Comparison of ENCODE assay signal across 9 cellular contexts in genomic region chr5:845031-845675, GRCh38. TPM values are rescaled to one million over a fixed set of nuclear protein-coding genes. Genes with fewer than 3 reads are reported as not detected.
DNase-seq lines count a peak whose midpoint lies in the region; ATAC-seq and TF ChIP-seq lines count a peak whose summit lies in the region.
"Not testable (repeated sequence)": the region's sequence is repeated elsewhere in the genome, so short reads cannot be mapped to it uniquely, and the experiment has no call there.
"Had no signal": no experiment of that assay in that cellular context is flagged by ENCODE, and none has a peak within 500 bp of the region (broad histone marks: within the 10 kb centered on the region; RNA-seq: fewer than 3 reads in every experiment).

No MANE protein-coding gene starts in this region.

- H3K4me1 ChIP-seq in adrenal gland (replicated peaks in 1 of 2); heart left ventricle; left lung; aorta (ENCODE audit: control insufficient read depth in 1 of 2, insufficient read depth in 2 of 2, low read length in 2 of 2): not testable (repeated sequence)
- peaks cover 13 to 19% of the 10 kb centered on the region in 2 donors for H3K4me1 ChIP-seq in neuronal stem cell (ENCODE audit: control insufficient read depth in 2 of 2, insufficient read depth in 1 of 2, low read depth in 1 of 2, low read length in 2 of 2)

- H3K79me1 ChIP-seq in neuronal stem cell (ENCODE audit: low read depth, low read length): not testable (repeated sequence)

- H2BK120ac ChIP-seq in neuronal stem cell (ENCODE audit: low read depth, low read length): not testable (repeated sequence)

- not testable (repeated sequence) for H3K9me3 Mint-ChIP-seq in stimulated activated memory B cell treated with anti-CD40 and anti-IgM and Interleukin-4, amounts not matched to agents 10 μg/mL and 1 μg/mL and 100 μg/mL, for 72 hours

- ATAC-seq in heart left ventricle: peak in 3 of 4 donors; percentile 13 to 25 (median 23)
- ATAC-seq in left lung; aorta (ENCODE audit: low FRiP score): not testable (repeated sequence)
- ATAC-seq in stimulated activated memory B cell treated with anti-CD40 and anti-IgM and Interleukin-4, amounts not matched to agents 10 μg/mL and 1 μg/mL and 100 μg/mL, for 72 hours: peak; percentile 3

- TF ChIP-seq POLR2A in adrenal gland (IDR thresholded peaks at IDR 0.05); heart left ventricle (IDR thresholded peaks at IDR 0.05): not testable (repeated sequence)

- peak overlapping the region; percentile 25 for H3K4me2 ChIP-seq in neuronal stem cell (ENCODE audit: insufficient read depth, low read length, poor library complexity, severe bottlenecking)

- H3K4me1 Mint-ChIP-seq in stimulated activated memory B cell treated with anti-CD40 and anti-IgM and Interleukin-4, amounts not matched to agents 10 μg/mL and 1 μg/mL and 100 μg/mL, for 72 hours: not testable (repeated sequence)

- peak overlapping the region; percentile 94 for H2AK5ac ChIP-seq in neuronal stem cell (ENCODE audit: low read depth, low read length)

- peaks cover 35% of the 10 kb centered on the region for H3K27me3 Mint-ChIP-seq in stimulated activated memory B cell treated with anti-CD40 and anti-IgM and Interleukin-4, amounts not matched to agents 10 μg/mL and 1 μg/mL and 100 μg/mL, for 72 hours

- not testable (repeated sequence) for H3K36me3 Mint-ChIP-seq in stimulated activated memory B cell treated with anti-CD40 and anti-IgM and Interleukin-4, amounts not matched to agents 10 μg/mL and 1 μg/mL and 100 μg/mL, for 72 hours

- peak overlapping the region; percentile 3 for H4K91ac ChIP-seq in neuronal stem cell (ENCODE audit: low read depth, low read length, poor library complexity)

- 74 to 84% (median 78%) methylated on average over 12 to 17 of the region's 21 CpGs for WGBS in adrenal gland, 4 donors
- 76 to 78% (median 77%) methylated on average over 14 to 17 of the region's 21 CpGs for whole genome bisulfite sequencing in heart left ventricle, 4 donors
- WGBS in neuronal stem cell (ENCODE audit: extremely low coverage in 2 of 2, insufficient read length in 2 of 2, insufficient replicate concordance in 1 of 2), 2 donors: no CpG with 5 or more reads among the region's 21 CpGs
- WGBS in aorta, 2 donors: 80 to 87% methylated on average over 12 to 17 of the region's 21 CpGs

- H3K27me3 ChIP-seq in adrenal gland; heart left ventricle; left lung; neuronal stem cell (ENCODE audit: control insufficient read depth in 3 of 3, insufficient read depth in 3 of 3, low read depth in 1 of 3, low read length in 3 of 3); aorta (ENCODE audit: control insufficient read depth in 1 of 2, insufficient read depth in 2 of 2, low read length in 1 of 2): not testable (repeated sequence)

- peak overlapping the region; percentile 16 for H2BK12ac ChIP-seq in neuronal stem cell (ENCODE audit: low read length)

- peak overlapping the region; percentile 65 for H3K23ac ChIP-seq in neuronal stem cell (ENCODE audit: low read depth, low read length, poor library complexity)

- H3K4me3 Mint-ChIP-seq in stimulated activated memory B cell treated with anti-CD40 and anti-IgM and Interleukin-4, amounts not matched to agents 10 μg/mL and 1 μg/mL and 100 μg/mL, for 72 hours: not testable (repeated sequence)

- H3K18ac ChIP-seq in neuronal stem cell (ENCODE audit: low read length): peak overlapping the region; percentile 97

- peak overlapping the region; percentile 43 for H4K8ac ChIP-seq in neuronal stem cell (ENCODE audit: low read depth, low read length)

- H3K36me3 ChIP-seq in adrenal gland (replicated peaks in 1 of 2); left lung; aorta (ENCODE audit: control insufficient read depth in 1 of 2, insufficient read depth in 2 of 2, low read length in 1 of 2): not testable (repeated sequence)
- peaks cover 0 to 22% (median 0%) of the 10 kb centered on the region in 9 donors for H3K36me3 ChIP-seq in heart left ventricle
- peaks cover 3 to 10% of the 10 kb centered on the region in 2 donors for H3K36me3 ChIP-seq in neuronal stem cell (replicated peaks in 1 of 2; ENCODE audit: control insufficient read depth in 2 of 2, insufficient read depth in 2 of 2, low read length in 2 of 2)

- peak; percentile 42 for DNase-seq in NCI-H82 (lab: John Stamatoyannopoulos, UW)
- DNase-seq in activated CD8-positive, alpha-beta memory T cell treated with anti-CD3 and anti-CD28 coated beads for 24 hours: peak; percentile 53
- peak in 5 of 7 donors; percentile 3 to 23 (median 11) for DNase-seq in adrenal gland
- peak in 2 of 5 donors; percentile 6 to 18 for DNase-seq in heart left ventricle
- peak; percentile 19 to 38 for DNase-seq in left lung
- DNase-seq in neuronal stem cell (ENCODE audit: low spot score): not testable (repeated sequence)
- peak; percentile 41 to 79 for DNase-seq in aorta

- intact Hi-C loops in adrenal gland (cut with DNase I); left lung (cut with DNase I); aorta (cut with DNase I): not testable (repeated sequence)
- intact Hi-C loops in heart left ventricle (cut with DNase I): loop anchor here in 6 of 10 donors (5.0 to 10.0 kb wide), 3 partner anchors 80 to 90 kb away; no protein-coding TSS in a partner anchor

- TF ChIP-seq CTCF in adrenal gland (IDR thresholded peaks at IDR 0.05); heart left ventricle (IDR thresholded peaks at IDR 0.05); left lung (IDR thresholded peaks at IDR 0.05): not testable (repeated sequence)

- peak overlapping the region; percentile 97 for H2BK15ac ChIP-seq in neuronal stem cell (ENCODE audit: low read length)

- H3K27ac Mint-ChIP-seq in stimulated activated memory B cell treated with anti-CD40 and anti-IgM and Interleukin-4, amounts not matched to agents 10 μg/mL and 1 μg/mL and 100 μg/mL, for 72 hours: not testable (repeated sequence)

- H3K4ac ChIP-seq in neuronal stem cell (ENCODE audit: low read length): not testable (repeated sequence)

- not testable (repeated sequence) for H3K4me3 ChIP-seq in adrenal gland; heart left ventricle; left lung; aorta (ENCODE audit: low read length in 2 of 2)
- peak overlapping the region in 1 of 2 donors; percentile 10 for H3K4me3 ChIP-seq in neuronal stem cell (ENCODE audit: low read length in 2 of 2)

- H2AFZ ChIP-seq in neuronal stem cell (ENCODE audit: low read length): not testable (repeated sequence)

- H3K14ac ChIP-seq in neuronal stem cell (ENCODE audit: low read length): not testable (repeated sequence)

- H3K9me3 ChIP-seq in adrenal gland (replicated peaks in 1 of 3); heart left ventricle; left lung; neuronal stem cell (replicated peaks in 1 of 2; ENCODE audit: control insufficient read depth in 2 of 2, insufficient read depth in 1 of 2, low read depth in 1 of 2, low read length in 2 of 2); aorta (ENCODE audit: control insufficient read depth, low read length): not testable (repeated sequence)

- peak overlapping the region; percentile 9 for H3K9ac ChIP-seq in neuronal stem cell (ENCODE audit: low read depth, low read length, poor library complexity)

- not testable (repeated sequence) for H3K27ac ChIP-seq in adrenal gland; heart left ventricle; left lung; aorta (ENCODE audit: low read depth in 1 of 2, low read length in 2 of 2)
- peak overlapping the region; percentile 74 for H3K27ac ChIP-seq in neuronal stem cell (replicated peaks; ENCODE audit: low read length)

- H2BK5ac ChIP-seq in neuronal stem cell (ENCODE audit: low read length): peak overlapping the region; percentile 35

RNA-seq across cellular contexts. Expression of gene ZDHHC11, which starts 5.6 kb away (rescaled TPM):
- total RNA-seq in adrenal gland (1 to 10 TPM in 5 of 8 donors, under 1 TPM in 1, not detected in 2; 0.57 to 4.0 (median 2.6) TPM), heart left ventricle (10 to 100 TPM in 6 of 9 donors, 1 to 10 TPM in 3; 6.6 to 25.0 (median 10.8) TPM), left lung (10 to 100 TPM; 14.6 to 34.9 TPM), aorta (10 to 100 TPM in 1 of 2 donors, 1 to 10 TPM in 1; 9.4 to 26.0 TPM)
- polyA plus RNA-seq in adrenal gland (1 to 10 TPM; 1.1 to 8.6 (median 4.3) TPM), heart left ventricle (10 to 100 TPM in 1 of 2 donors, 1 to 10 TPM in 1; 6.3 to 12.5 TPM), aorta (1 to 10 TPM; 1.5 to 3.1 TPM)
- 6.4 TPM for polyA plus RNA-seq in neuronal stem cell (2013, experiment 1 of 2)
- 6.7 TPM for polyA plus RNA-seq in neuronal stem cell (2013, experiment 2 of 2)
- polyA plus RNA-seq: CD4-positive, CD25-positive, alpha-beta regulatory T cell had no signal

RNA-seq across cellular contexts. Expression of gene BRD9, which starts 47.4 kb away (rescaled TPM):
- total RNA-seq in adrenal gland (10 to 100 TPM; 11.3 to 32.4 (median 24.3) TPM), heart left ventricle (10 to 100 TPM; 17.9 to 32.1 (median 23.9) TPM), left lung (10 to 100 TPM; 37.9 to 40.8 TPM), aorta (10 to 100 TPM; 38.2 to 39.7 TPM)
- polyA plus RNA-seq in adrenal gland (10 to 100 TPM; 27.5 to 39.5 (median 35.5) TPM), heart left ventricle (10 to 100 TPM; 17.5 to 19.5 TPM), aorta (10 to 100 TPM; 12.5 to 36.4 TPM)
- 31.5 TPM for polyA plus RNA-seq in neuronal stem cell (2013, experiment 1 of 2)
- 31.0 TPM for polyA plus RNA-seq in neuronal stem cell (2013, experiment 2 of 2)

RNA-seq across cellular contexts. Expression of gene TRIP13, which starts 47.5 kb away (rescaled TPM):
- total RNA-seq in adrenal gland (1 to 10 TPM in 3 of 8 donors, under 1 TPM in 5; 0.30 to 2.5 (median 0.78) TPM), heart left ventricle (1 to 10 TPM in 2 of 9 donors, under 1 TPM in 7; 0.31 to 4.2 (median 0.49) TPM), left lung (1 to 10 TPM; 4.3 to 4.5 TPM), aorta (1 to 10 TPM in 1 of 2 donors, under 1 TPM in 1; 0.84 to 1.3 TPM)
- polyA plus RNA-seq in adrenal gland (1 to 10 TPM in 1 of 3 donors, under 1 TPM in 2; 0.32 to 5.0 (median 0.71) TPM), heart left ventricle (1 to 10 TPM in 1 of 2 donors, under 1 TPM in 1; 0.19 to 1.8 TPM), aorta (1 to 10 TPM in 1 of 2 donors, under 1 TPM in 1; 0.28 to 1.3 TPM)
- polyA plus RNA-seq in neuronal stem cell (2013, experiment 1 of 2): 24.6 TPM
- 25.7 TPM for polyA plus RNA-seq in neuronal stem cell (2013, experiment 2 of 2)
